11 cellular contexts compared by ENCODE assay signal in genomic region chr12:2963760-2964292, GRCh38. TPM values are rescaled to one million over a fixed set of nuclear protein-coding genes. Genes with fewer than 3 reads are reported as not detected.
DNase-seq lines count a peak whose midpoint lies in the region; ATAC-seq, FAIRE-seq and TF ChIP-seq lines count a peak whose summit lies in the region.
"Had no signal": no experiment of that assay in that cellular context is flagged by ENCODE, and none has a peak within 500 bp of the region (broad histone marks: within the 10 kb centered on the region; RNA-seq: fewer than 3 reads in every experiment).

No MANE protein-coding gene starts in this region.

- H3K18ac ChIP-seq in trophoblast cell (ENCODE audit: low read length), result peak overlapping the region; percentile 38

- no CpG with 5 or more reads among the region's 15 CpGs for WGBS in trophoblast cell (ENCODE audit: extremely low coverage, insufficient coverage, insufficient read length)

- peak overlapping the region; percentile 19 for H3K14ac ChIP-seq in trophoblast cell (ENCODE audit: low read length)

- DNase-seq in coronary artery (ENCODE audit: low spot score) (no peak), trophoblast cell (no peak), D721Med (ENCODE audit: insufficient read length, low spot score) (no peak), A172 (ENCODE audit: low spot score) (no peak), midbrain (lab: John Stamatoyannopoulos, UW) (no peak), PC-3 (no peak)
- DNase-seq: cortex of kidney, naive B cell had no signal

- H2BK120ac ChIP-seq in trophoblast cell (ENCODE audit: insufficient read depth, low read length, poor library complexity), result no peak overlapping the region

- H2BK12ac ChIP-seq in trophoblast cell (ENCODE audit: low read length), result peak overlapping the region; percentile 42

- no peak for FAIRE-seq in D721Med (lab: Jason Lieb, UNC)

- H3K4me1 ChIP-seq in HEK293 (ENCODE audit: control insufficient read depth, insufficient read depth, low read length) (peaks cover 3% of the 10 kb centered on the region; the same call in 1 of the 2 replicates), iPS-20b (ENCODE audit: insufficient read depth, low read length) (peaks cover 23% of the 10 kb centered on the region), trophoblast cell (ENCODE audit: control insufficient read depth in 1 of 2, insufficient read depth in 2 of 2, low read length in 2 of 2) (peaks cover 26 to 29% of the 10 kb centered on the region in 2 experiments), PC-3 (ENCODE audit: insufficient read depth, low read length) (peaks cover 9% of the 10 kb centered on the region)

- H4K8ac ChIP-seq in trophoblast cell (ENCODE audit: low read depth, low read length), result no peak overlapping the region

- H3K27me3 ChIP-seq in iPS-20b (ENCODE audit: insufficient read depth, low read length) (peaks cover 20% of the 10 kb centered on the region), trophoblast cell (ENCODE audit: insufficient read depth, low read length) (no peaks in the 10 kb centered on the region), PC-3 (ENCODE audit: low read length) (no peaks in the 10 kb centered on the region)

- H3K9ac ChIP-seq in iPS-20b (ENCODE audit: low read depth, low read length) (peak overlapping the region; percentile 68), trophoblast cell (ENCODE audit: low read length) (no peak overlapping the region), PC-3 (ENCODE audit: low read length) (no peak overlapping the region)

- CTCF ChIA-PET in HEK293 (lab: Yijun Ruan, JAX) (interaction anchor here (0.9 kb wide), 1 partner anchor 160 kb away, joined by 3 read pairs; no protein-coding TSS in a partner anchor), PC-3 (lab: Charles Lee) (no interaction called here)

- peak overlapping the region; percentile 22 for H4K91ac ChIP-seq in trophoblast cell (ENCODE audit: low read depth, low read length)

- H3K79me1 ChIP-seq in trophoblast cell (ENCODE audit: low read length), result peaks cover 18% of the 10 kb centered on the region

- no peak overlapping the region for H4K12ac ChIP-seq in trophoblast cell (ENCODE audit: low read depth, low read length)

- H3K9me3 ChIP-seq in HEK293 (ENCODE audit: control insufficient read depth, insufficient read depth, low read depth, low read length) (no peaks in the 10 kb centered on the region), iPS-20b (ENCODE audit: insufficient read depth, low read depth, low read length) (no peaks in the 10 kb centered on the region), trophoblast cell (ENCODE audit: insufficient read depth, low read depth, low read length) (no peaks in the 10 kb centered on the region), PC-3 (ENCODE audit: low read length) (no peaks in the 10 kb centered on the region)

- peak overlapping the region; percentile 18 for H2BK5ac ChIP-seq in trophoblast cell (ENCODE audit: low read depth, low read length, poor library complexity)

- no peaks in the 10 kb centered on the region for H3F3A ChIP-seq in PC-3 (ENCODE audit: low read length, unreplicated experiment)

- no peak overlapping the region for H2AK5ac ChIP-seq in trophoblast cell (ENCODE audit: low read length)

- peaks cover 13% of the 10 kb centered on the region; the same call in 1 of the 2 replicates for H4K20me1 ChIP-seq in PC-3 (ENCODE audit: low read length)

- H3K79me2 ChIP-seq in trophoblast cell (ENCODE audit: control insufficient read depth, insufficient read depth, low read length, poor library complexity) (peaks cover 21% of the 10 kb centered on the region), PC-3 (ENCODE audit: low read length) (peaks cover 66% of the 10 kb centered on the region)

- POLR2A ChIA-PET in HEK293 (lab: Yijun Ruan, JAX), result interaction anchor here (1.8 kb wide), 1 partner anchor 13 kb away, joined by 5 read pairs; no protein-coding TSS in a partner anchor
- POLR2A ChIA-PET in PC-3 (lab: Charles Lee; ENCODE audit: unreplicated experiment), result no interaction called here

- H3K4me2 ChIP-seq in trophoblast cell (ENCODE audit: low read length) (peak overlapping the region; percentile 4), PC-3 (ENCODE audit: low read length) (no peak overlapping the region)

- H3K9me2 ChIP-seq in PC-3 (replicated peaks; ENCODE audit: low read length), result no peaks in the 10 kb centered on the region

- intact Hi-C loops in PC-3 (cut with micrococcal nuclease), result no loop called here

- no peak for TF ChIP-seq CTCF in HEK293 (tag by site-specific recombination; IDR thresholded peaks at IDR 0.05)
- no peak for TF ChIP-seq CTCF in coronary artery (IDR thresholded peaks at IDR 0.05)
- TF ChIP-seq CTCF in D721Med (IDR thresholded peaks at IDR 0.05; ENCODE audit: insufficient read depth, missing control alignments), result no peak
- no peak for TF ChIP-seq CTCF in PC-3 (conservative IDR thresholded peaks at IDR 0.05; ENCODE audit: low read depth, low read length)

- BruUV-seq in PC-3 (replicated peaks; lab: Mats Ljungman, UMichigan), result no TSS peak

- no peak for ATAC-seq in PC-3
- ATAC-seq: activated CD4-positive, CD25-positive, alpha-beta regulatory T cell treated with anti-CD3 and anti-CD28 coated beads, Interleukin-2, amount 50 U/mL, for 24 hours had no signal

- no peak overlapping the region for H2AFZ ChIP-seq in trophoblast cell (ENCODE audit: insufficient read depth, low read length, poor library complexity)
- H2AFZ ChIP-seq in PC-3 (ENCODE audit: low read length), result no peak overlapping the region

- H3K36me3 ChIP-seq in HEK293 (ENCODE audit: control insufficient read depth in 2 of 2, insufficient read depth in 1 of 2, low read length in 2 of 2), result no peaks in the 10 kb centered on the region; a peak in 1 of 3 replicates
- peaks cover 13% of the 10 kb centered on the region; the same call in 1 of the 2 replicates for H3K36me3 ChIP-seq in iPS-20b (ENCODE audit: insufficient read depth, low read depth, low read length)
- H3K36me3 ChIP-seq in trophoblast cell (ENCODE audit: control insufficient read depth in 1 of 2, insufficient read depth in 2 of 2, low read length in 2 of 2), result peaks cover 3 to 5% of the 10 kb centered on the region in 2 experiments
- no peaks in the 10 kb centered on the region for H3K36me3 ChIP-seq in PC-3 (ENCODE audit: low read depth, low read length)

- H3K4me3 ChIP-seq in HEK293 (ENCODE audit: low read depth, low read length), result no peak overlapping the region
- H3K4me3 ChIP-seq in coronary artery, result peak overlapping the region; percentile 27
- peak overlapping the region; percentile 56; the same call in 1 of the 2 replicates for H3K4me3 ChIP-seq in iPS-20b (ENCODE audit: low read length)
- H3K4me3 ChIP-seq in trophoblast cell (ENCODE audit: low read depth, low read length), result no peak overlapping the region
- no peak overlapping the region for H3K4me3 ChIP-seq in PC-3 (ENCODE audit: low read length)

- H3K23ac ChIP-seq in trophoblast cell (ENCODE audit: low read length), result no peak overlapping the region

- no peak overlapping the region for H3K27ac ChIP-seq in HEK293 (ENCODE audit: extremely low read depth, low read depth, low read length)
- H3K27ac ChIP-seq in coronary artery, result peak overlapping the region in 1 of 2 donors; percentile 53
- H3K27ac ChIP-seq in iPS-20b (ENCODE audit: low read length), result peak overlapping the region; percentile 83
- no peak overlapping the region for H3K27ac ChIP-seq in trophoblast cell (ENCODE audit: low read depth, low read length)
- H3K27ac ChIP-seq in PC-3 (ENCODE audit: low read length), result no peak overlapping the region

- H3K4ac ChIP-seq in trophoblast cell (ENCODE audit: low read depth, low read length), result peak overlapping the region; percentile 66

TF ChIP-seq in HEK293, 187 proteins besides CTCF, POLR2A, EP300 and RAD21:
- TF ChIP-seq KLF1 (tag by site-specific recombination; IDR thresholded peaks at IDR 0.05) (peak; percentile 48), OVOL3 (tag by site-specific recombination; IDR thresholded peaks at IDR 0.05) (no peak), PATZ1 (tag by site-specific recombination; IDR thresholded peaks at IDR 0.05) (no peak), YY2 (tag by site-specific recombination; IDR thresholded peaks at IDR 0.05) (no peak)

RNA-seq across cellular contexts. Expression of gene TEAD4, which starts 4.6 kb away (rescaled TPM):
- polyA plus RNA-seq in trophoblast cell (2013), result 23.0 and 24.1 TPM in 2 replicates
- 9.4 and 17.2 TPM in 2 replicates for total RNA-seq in A172 (2014; rRNA removed; shearing (Covaris generic))
- total RNA-seq in PC-3 (2014; rRNA removed), result 22.3 and 27.7 TPM in 2 replicates

Comparison
In these comparisons a context has a peak if more than half of its experiments do, and no peak if none do; other contexts are left out.
1. H3K4me3 ChIP-seq: peak in coronary artery (single experiment) and iPS-20b (single experiment); none in HEK293 (single experiment), trophoblast cell (single experiment) and PC-3 (single experiment).